Comparison of ENCODE assay signal across 27 cellular contexts in genomic region chr4:151215295-151215694, GRCh38.
A peak's percentile ranks its signal among the peaks of the same experiment; 100 is the strongest.
DNase-seq lines count a peak whose midpoint lies in the region; ATAC-seq and TF ChIP-seq lines count a peak whose summit lies in the region.
"Had no signal": no experiment of that assay in that cellular context is flagged by ENCODE, and none has a peak within 500 bp of the region (broad histone marks: within the 10 kb centered on the region; RNA-seq: fewer than 3 reads in every experiment).

No MANE protein-coding gene starts in this region.

- peaks cover 17% of the 10 kb centered on the region for H3K36me3 Mint-ChIP-seq in endothelial cell (ENCODE audit: low read depth, unreplicated experiment)
- H3K36me3 Mint-ChIP-seq in natural killer cell treated with Interleukin-12 subunit alpha and Interleukin-12 subunit beta and Interleukin-15 and Interleukin-18, amount 100 ng/mL, for 72 hours: no peaks in the 10 kb centered on the region
- H3K36me3 Mint-ChIP-seq: activated CD8-positive, alpha-beta memory T cell treated with anti-CD3 and anti-CD28 coated beads, Interleukin-2, amount 10 ng/mL, durations not matched to agents 7 days and 5 days; IgD-negative memory B cell; T-cell had no signal

- TF ChIP-seq POLR2A in ovary (IDR thresholded peaks at IDR 0.05): no peak

- H3K9me3 ChIP-seq in ovary: no peaks in the 10 kb centered on the region
- H3K9me3 ChIP-seq: BE2C, colonic mucosa, SJCRH30 had no signal

- H3K9me3 Mint-ChIP-seq in endothelial cell (ENCODE audit: unreplicated experiment): no peaks in the 10 kb centered on the region
- no peaks in the 10 kb centered on the region for H3K9me3 Mint-ChIP-seq in natural killer cell treated with Interleukin-12 subunit alpha and Interleukin-12 subunit beta and Interleukin-15 and Interleukin-18, amount 100 ng/mL, for 72 hours
- H3K9me3 Mint-ChIP-seq: activated T-cell treated with anti-CD3 and anti-CD28 coated beads, Interleukin-2, amount 50 U/mL, for 72 hours had no signal

- 61 to 76% (median 73%) methylated on average over 1 of the region's 1 CpG for WGBS in ovary, 3 donors

- peaks cover 4% of the 10 kb centered on the region for H3K27me3 Mint-ChIP-seq in endothelial cell (ENCODE audit: unreplicated experiment)
- peaks cover 3 to 21% of the 10 kb centered on the region in 2 donors for H3K27me3 Mint-ChIP-seq in natural killer cell treated with Interleukin-12 subunit alpha and Interleukin-12 subunit beta and Interleukin-15 and Interleukin-18, amount 100 ng/mL, for 72 hours

- TF ChIP-seq EP300 in ovary (IDR thresholded peaks at IDR 0.05): no peak

- H3K4me1 Mint-ChIP-seq in endothelial cell (ENCODE audit: unreplicated experiment): peaks cover 25% of the 10 kb centered on the region
- H3K4me1 Mint-ChIP-seq in natural killer cell treated with Interleukin-12 subunit alpha and Interleukin-12 subunit beta and Interleukin-15 and Interleukin-18, amount 100 ng/mL, for 72 hours (ENCODE audit: low read depth in 2 of 2): no peaks in the 10 kb centered on the region
- H3K4me1 Mint-ChIP-seq: activated CD8-positive, alpha-beta memory T cell treated with anti-CD3 and anti-CD28 coated beads, Interleukin-2, amount 10 ng/mL, durations not matched to agents 7 days and 5 days; IgD-negative memory B cell had no signal

- intact Hi-C loops in left cardiac atrium (cut with DNase I): no loop called here
- intact Hi-C loops in ovary (cut with DNase I): no loop called here

- H3K27me3 ChIP-seq in ovary: no peaks in the 10 kb centered on the region
- H3K27me3 ChIP-seq: BE2C, colonic mucosa, SJCRH30 had no signal

- peak overlapping the region; percentile 81 for H3K4me3 Mint-ChIP-seq in endothelial cell (ENCODE audit: unreplicated experiment)
- no peak overlapping the region for H3K4me3 Mint-ChIP-seq in natural killer cell treated with Interleukin-12 subunit alpha and Interleukin-12 subunit beta and Interleukin-15 and Interleukin-18, amount 100 ng/mL, for 72 hours
- H3K4me3 Mint-ChIP-seq: activated CD8-positive, alpha-beta memory T cell treated with anti-CD3 and anti-CD28 coated beads, Interleukin-2, amount 10 ng/mL, durations not matched to agents 7 days and 5 days; activated T-cell treated with anti-CD3 and anti-CD28 coated beads, Interleukin-2, amount 50 U/mL, for 72 hours; IgD-negative memory B cell; T-cell had no signal

- no peaks in the 10 kb centered on the region for H3K36me3 ChIP-seq in ovary
- H3K36me3 ChIP-seq: BE2C, colonic mucosa, SJCRH30 had no signal

- H3K4me3 ChIP-seq in LNCaP clone FGC (ENCODE audit: low read depth, low read length) (no peak overlapping the region), ovary (no peak overlapping the region)
- H3K4me3 ChIP-seq: colonic mucosa, SJCRH30 had no signal

- DNase-seq in LNCaP clone FGC (ENCODE audit: low read depth) (peak; percentile 70), endothelial cell (ENCODE audit: low spot score) (no peak), left cardiac atrium (no peak), omental fat pad (ENCODE audit: low spot score) (no peak), ovary (no peak)
- DNase-seq in natural killer cell treated with Interleukin-12 subunit alpha and Interleukin-12 subunit beta and Interleukin-15 and Interleukin-18, amount 100 ng/mL, for 72 hours (ENCODE audit: low spot score): no peak
- DNase-seq: ACHN; activated CD4-positive, CD25-positive, alpha-beta regulatory T cell; activated CD8-positive, alpha-beta memory T cell treated with anti-CD3 and anti-CD28 coated beads, Interleukin-2, amount 10 ng/mL, durations not matched to agents 7 days and 5 days; activated naive CD4-positive, alpha-beta T cell; activated T-cell treated with anti-CD3 and anti-CD28 coated beads, Interleukin-2, amount 50 U/mL, for 72 hours; amniotic stem cell; BE2C; colonic mucosa; effector memory CD4-positive, alpha-beta T cell; mesenchymal stem cell; NCI-H1092 treated with DMSO at 0.1 percent for 48 hours; NCI-H2029; NCI-H345; SJCRH30; small intestine; stimulated activated CD4-positive, alpha-beta T cell treated with anti-CD3 and anti-CD28 coated beads, Interleukin-1b, Interleukin-23, amount 100 ng/mL, for 48 hours; stimulated activated CD8-positive, alpha-beta memory T cell treated with anti-CD3 and anti-CD28 coated beads, Interleukin-4, amount 100 ng/mL, for 48 hours; T-cell had no signal

- no peak overlapping the region for H3K27ac ChIP-seq in ovary
- H3K27ac ChIP-seq: colonic mucosa, SJCRH30 had no signal

- peaks cover 8% of the 10 kb centered on the region for H3K4me1 ChIP-seq in ovary (ENCODE audit: insufficient read depth)
- H3K4me1 ChIP-seq: BE2C, colonic mucosa, SJCRH30 had no signal

- H3K27ac Mint-ChIP-seq in endothelial cell (ENCODE audit: unreplicated experiment): peak overlapping the region; percentile 74
- H3K27ac Mint-ChIP-seq in natural killer cell treated with Interleukin-12 subunit alpha and Interleukin-12 subunit beta and Interleukin-15 and Interleukin-18, amount 100 ng/mL, for 72 hours: no peak overlapping the region
- H3K27ac Mint-ChIP-seq: activated CD8-positive, alpha-beta memory T cell treated with anti-CD3 and anti-CD28 coated beads, Interleukin-2, amount 10 ng/mL, durations not matched to agents 7 days and 5 days; activated T-cell treated with anti-CD3 and anti-CD28 coated beads, Interleukin-2, amount 50 U/mL, for 72 hours; IgD-negative memory B cell; T-cell had no signal

- ATAC-seq in left cardiac atrium: peak; percentile 58 to 73
- ATAC-seq in omental fat pad (ENCODE audit: low FRiP score): peak; percentile 29
- no peak for ATAC-seq in natural killer cell treated with Interleukin-12 subunit alpha and Interleukin-12 subunit beta and Interleukin-15 and Interleukin-18, amount 100 ng/mL, for 72 hours
- ATAC-seq in HG03442 (IDR thresholded peaks at IDR 0.05; ENCODE audit: unreplicated experiment): no peak
- no peak for ATAC-seq in HG02759 (IDR thresholded peaks at IDR 0.05; ENCODE audit: unreplicated experiment)
- ATAC-seq: activated CD8-positive, alpha-beta memory T cell treated with anti-CD3 and anti-CD28 coated beads, Interleukin-2, amount 10 ng/mL, durations not matched to agents 7 days and 5 days; activated T-cell treated with anti-CD3 and anti-CD28 coated beads, Interleukin-2, amount 50 U/mL, for 72 hours; T-cell had no signal

- TF ChIP-seq CTCF in LNCaP clone FGC (IDR thresholded peaks at IDR 0.05; ENCODE audit: control insufficient read depth, extremely low read depth, insufficient read depth) (no peak), endothelial cell (IDR thresholded peaks at IDR 0.05; ENCODE audit: unreplicated experiment) (no peak), omental fat pad (IDR thresholded peaks at IDR 0.05) (no peak), ovary (IDR thresholded peaks at IDR 0.05) (no peak)

Comparison
In these comparisons a context has a peak if more than half of its experiments do, and no peak if none do; other contexts are left out.
1. ATAC-seq: peak in left cardiac atrium (2 of 2) and omental fat pad (single experiment); none in natural killer cell treated with Interleukin-12 subunit alpha and Interleukin-12 subunit beta and Interleukin-15 and Interleukin-18, amount 100 ng/mL, for 72 hours (0 of 2), HG03442 (single experiment) and HG02759 (single experiment).